In genomic region chr1:39170731-39171375, GRCh38 we compare ENCODE assay signal across 10 cellular contexts. TPM values are rescaled to one million over a fixed set of nuclear protein-coding genes. Genes with fewer than 3 reads are reported as not detected.
DNase-seq lines count a peak whose midpoint lies in the region; ATAC-seq and TF ChIP-seq lines count a peak whose summit lies in the region.
"Had no signal": no experiment of that assay in that cellular context is flagged by ENCODE, and none has a peak within 500 bp of the region (broad histone marks: within the 10 kb centered on the region; RNA-seq: fewer than 3 reads in every experiment).

No MANE protein-coding gene starts in this region.

- H3K4me1 Mint-ChIP-seq in WTC11 (peaks cover 78% of the 10 kb centered on the region), nephron (peaks cover 72% of the 10 kb centered on the region)
- H3K4me1 Mint-ChIP-seq: CD4-positive, CD25-positive, alpha-beta regulatory T cell had no signal

- POLR2A ChIA-PET in WTC11 (lab: Charles Lee), result interaction anchor here (0.7 to 0.9 kb wide), 3 partner anchors 12 to 39 kb away, joined by 3 to 4 read pairs (median 3); no protein-coding TSS in a partner anchor

- ATAC-seq in WTC11 (peak; percentile 88), GM21825 (IDR thresholded peaks at IDR 0.05; ENCODE audit: unreplicated experiment) (no peak)
- ATAC-seq: HCT116 had no signal

- CTCF ChIA-PET in WTC11 (lab: Charles Lee), result interaction anchor here (0.9 to 7.8 kb wide), 8 partner anchors 14 to 72 kb away, joined by 3 to 72 read pairs (median 6); no protein-coding TSS in a partner anchor

- H3K27ac Mint-ChIP-seq in WTC11 (peak overlapping the region; percentile 97), nephron (peak overlapping the region; percentile 89 to 91 (median 91))

- DNase-seq in DMS153 treated with DMSO at 0.1 percent for 48 hours (lab: John Stamatoyannopoulos, UW; ENCODE audit: unreplicated experiment) (peak; percentile 94), NCI-H2029 (lab: John Stamatoyannopoulos, UW) (peak; percentile 100), WTC11 (ENCODE audit: low spot score) (peak; percentile 41), occipital lobe (lab: John Stamatoyannopoulos, UW) (no peak), H4 (ENCODE audit: low spot score) (no peak)
- no peak for DNase-seq in activated naive CD4-positive, alpha-beta T cell treated with Interleukin-2 at 50 U/mL for 16 hours
- DNase-seq: CD4-positive, CD25-positive, alpha-beta regulatory T cell had no signal

- H3K36me3 Mint-ChIP-seq in WTC11 (no peaks in the 10 kb centered on the region), nephron (ENCODE audit: low read depth) (no peaks in the 10 kb centered on the region)
- H3K36me3 Mint-ChIP-seq: CD4-positive, CD25-positive, alpha-beta regulatory T cell had no signal

- H3K4me3 Mint-ChIP-seq in WTC11 (peak overlapping the region; percentile 39), nephron (peak overlapping the region; percentile 19 to 69 (median 27))
- H3K4me3 Mint-ChIP-seq: CD4-positive, CD25-positive, alpha-beta regulatory T cell had no signal

- no peaks in the 10 kb centered on the region for H3K9me3 Mint-ChIP-seq in WTC11
- H3K9me3 Mint-ChIP-seq in nephron, result no peaks in the 10 kb centered on the region
- H3K9me3 Mint-ChIP-seq: CD4-positive, CD25-positive, alpha-beta regulatory T cell had no signal

- H3K27me3 Mint-ChIP-seq in WTC11 (ENCODE audit: low read depth) (no peaks in the 10 kb centered on the region), nephron (ENCODE audit: low read depth) (no peaks in the 10 kb centered on the region)
- H3K27me3 Mint-ChIP-seq: CD4-positive, CD25-positive, alpha-beta regulatory T cell had no signal

- TF ChIP-seq CTCF in WTC11 (IDR thresholded peaks at IDR 0.05), result no peak
- no peak for TF ChIP-seq CTCF in nephron (IDR thresholded peaks at IDR 0.05; ENCODE audit: unreplicated experiment in 3 of 3)

TF ChIP-seq in WTC11, 78 proteins besides CTCF, POLR2A, EP300 and RAD21:
- TF ChIP-seq ZSCAN18 (CRISPR knock-in tag; IDR thresholded peaks at IDR 0.05) (no peak), SP1 (CRISPR knock-in tag; conservative IDR thresholded peaks at IDR 0.05) (0 out of 2 replicates have a peak, but pooled peaks have one; percentile 36), MYBL2 (CRISPR knock-in tag; IDR thresholded peaks at IDR 0.05) (no peak), NFE2L1 (CRISPR knock-in tag; IDR thresholded peaks at IDR 0.05) (no peak)
- TF ChIP-seq, protein P1, sequence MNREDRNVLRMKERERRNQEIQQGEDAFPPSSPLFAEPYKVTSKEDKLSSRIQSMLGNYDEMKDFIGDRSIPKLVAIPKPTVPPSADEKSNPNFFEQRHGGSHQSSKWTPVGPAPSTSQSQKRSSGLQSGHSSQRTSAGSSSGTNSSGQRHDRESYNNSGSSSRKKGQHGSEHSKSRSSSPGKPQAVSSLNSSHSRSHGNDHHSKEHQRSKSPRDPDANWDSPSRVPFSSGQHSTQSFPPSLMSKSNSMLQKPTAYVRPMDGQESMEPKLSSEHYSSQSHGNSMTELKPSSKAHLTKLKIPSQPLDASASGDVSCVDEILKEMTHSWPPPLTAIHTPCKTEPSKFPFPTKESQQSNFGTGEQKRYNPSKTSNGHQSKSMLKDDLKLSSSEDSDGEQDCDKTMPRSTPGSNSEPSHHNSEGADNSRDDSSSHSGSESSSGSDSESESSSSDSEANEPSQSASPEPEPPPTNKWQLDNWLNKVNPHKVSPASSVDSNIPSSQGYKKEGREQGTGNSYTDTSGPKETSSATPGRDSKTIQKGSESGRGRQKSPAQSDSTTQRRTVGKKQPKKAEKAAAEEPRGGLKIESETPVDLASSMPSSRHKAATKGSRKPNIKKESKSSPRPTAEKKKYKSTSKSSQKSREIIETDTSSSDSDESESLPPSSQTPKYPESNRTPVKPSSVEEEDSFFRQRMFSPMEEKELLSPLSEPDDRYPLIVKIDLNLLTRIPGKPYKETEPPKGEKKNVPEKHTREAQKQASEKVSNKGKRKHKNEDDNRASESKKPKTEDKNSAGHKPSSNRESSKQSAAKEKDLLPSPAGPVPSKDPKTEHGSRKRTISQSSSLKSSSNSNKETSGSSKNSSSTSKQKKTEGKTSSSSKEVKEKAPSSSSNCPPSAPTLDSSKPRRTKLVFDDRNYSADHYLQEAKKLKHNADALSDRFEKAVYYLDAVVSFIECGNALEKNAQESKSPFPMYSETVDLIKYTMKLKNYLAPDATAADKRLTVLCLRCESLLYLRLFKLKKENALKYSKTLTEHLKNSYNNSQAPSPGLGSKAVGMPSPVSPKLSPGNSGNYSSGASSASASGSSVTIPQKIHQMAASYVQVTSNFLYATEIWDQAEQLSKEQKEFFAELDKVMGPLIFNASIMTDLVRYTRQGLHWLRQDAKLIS (CRISPR knock-in tag; IDR thresholded peaks at IDR 0.05; ENCODE audit: borderline replicate concordance), result no peak
- TF ChIP-seq, protein P2, sequence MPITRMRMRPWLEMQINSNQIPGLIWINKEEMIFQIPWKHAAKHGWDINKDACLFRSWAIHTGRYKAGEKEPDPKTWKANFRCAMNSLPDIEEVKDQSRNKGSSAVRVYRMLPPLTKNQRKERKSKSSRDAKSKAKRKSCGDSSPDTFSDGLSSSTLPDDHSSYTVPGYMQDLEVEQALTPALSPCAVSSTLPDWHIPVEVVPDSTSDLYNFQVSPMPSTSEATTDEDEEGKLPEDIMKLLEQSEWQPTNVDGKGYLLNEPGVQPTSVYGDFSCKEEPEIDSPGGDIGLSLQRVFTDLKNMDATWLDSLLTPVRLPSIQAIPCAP (CRISPR knock-in tag; IDR thresholded peaks at IDR 0.05), result no peak
TF ChIP-seq in WTC11: peak in this region for 1.

RNA-seq across cellular contexts. Expression of gene MACF1, which starts 33.6 kb away (rescaled TPM):
- total RNA-seq in WTC11 (2021), result 214 to 327 TPM (median 222 TPM) in 3 replicates
- total RNA-seq in occipital lobe, result 341 TPM
- 34.1 and 38.6 TPM in 2 replicates for total RNA-seq in H4 (2014; rRNA removed; shearing (Covaris generic))

Comparison
In these comparisons a context has a peak if more than half of its experiments do, and no peak if none do; other contexts are left out.
1. DNase-seq: peak in DMS153 treated with DMSO at 0.1 percent for 48 hours (single experiment), NCI-H2029 (single experiment) and WTC11 (single experiment); none in occipital lobe (single experiment), activated naive CD4-positive, alpha-beta T cell treated with Interleukin-2 at 50 U/mL for 16 hours (single experiment) and H4 (single experiment).